In the genomic region with DNA sequence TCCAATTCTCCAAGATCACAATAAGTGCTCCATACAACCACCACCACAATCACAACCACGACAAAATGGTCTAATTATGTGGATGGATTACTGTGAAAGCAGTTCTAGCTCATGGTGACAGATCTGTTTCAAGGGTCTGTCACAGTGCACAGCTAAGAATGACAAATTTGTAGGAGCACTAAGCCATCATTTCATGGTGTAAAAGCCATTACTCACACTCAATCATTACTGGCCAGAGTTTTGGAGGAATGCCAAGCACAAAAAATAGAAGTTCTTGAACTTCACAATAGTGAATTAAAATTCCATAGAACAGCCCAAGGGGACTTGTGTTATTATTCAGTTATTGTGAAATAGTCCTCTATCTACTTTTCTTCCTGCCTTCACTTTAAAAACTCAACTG, we compare ENCODE assay signal across 20 cellular contexts. TPM values are rescaled to one million over a fixed set of nuclear protein-coding genes. Genes with fewer than 3 reads are reported as not detected.
DNase-seq lines count a peak whose midpoint lies in the region; ATAC-seq and TF ChIP-seq lines count a peak whose summit lies in the region.
"Had no signal": no experiment of that assay in that cellular context is flagged by ENCODE, and none has a peak within 500 bp of the region (broad histone marks: within the 10 kb centered on the region; RNA-seq: fewer than 3 reads in every experiment).

No MANE protein-coding gene starts in this region.

- 58% methylated on average over 1 of the region's 1 CpG for WGBS in prostate gland

- BruUV-seq in MCF 10A (replicated peaks; lab: Mats Ljungman, UMichigan): no TSS peak

- H3K9me3 ChIP-seq in breast epithelium (no peaks in the 10 kb centered on the region), prostate gland (no peaks in the 10 kb centered on the region)
- H3K9me3 ChIP-seq: sigmoid colon, thyroid gland had no signal

- no peak overlapping the region for H3K27ac ChIP-seq in breast epithelium
- H3K27ac ChIP-seq in prostate gland: no peak overlapping the region
- H3K27ac ChIP-seq: neural progenitor cell, sigmoid colon, thyroid gland had no signal

- no peak overlapping the region for H3K27ac Mint-ChIP-seq in MCF 10A (ENCODE audit: low read depth, unreplicated experiment)
- H3K27ac Mint-ChIP-seq: activated naive CD4-positive, alpha-beta T cell treated with anti-CD3 and anti-CD28 coated beads, Interleukin-2, amount 50 U/mL, for 24 hours; CD4-positive, alpha-beta memory T cell; neural progenitor cell had no signal

- H3K9me3 Mint-ChIP-seq in MCF 10A (ENCODE audit: unreplicated experiment): no peaks in the 10 kb centered on the region
- H3K9me3 Mint-ChIP-seq: activated naive CD4-positive, alpha-beta T cell treated with anti-CD3 and anti-CD28 coated beads, Interleukin-2, amount 50 U/mL, for 24 hours; H9; neural progenitor cell had no signal

- no peak for ATAC-seq in SK-N-SH treated with all-trans-retinoic acid at 6 μM for 48 hours

- DNase-seq in MCF 10A (ENCODE audit: unreplicated experiment) (peak; percentile 49), breast epithelium (ENCODE audit: low spot score in 2 of 2) (no peak), fibroblast of the aortic adventitia (ENCODE audit: low read depth) (peak; percentile 57), G401 (ENCODE audit: low spot score) (no peak), NCI-H1092 treated with DMSO at 0.1 percent for 48 hours (lab: John Stamatoyannopoulos, UW) (no peak), NCI-H2171 treated with DMSO at 0.1 percent for 48 hours (lab: John Stamatoyannopoulos, UW) (no peak), prostate gland (ENCODE audit: low spot score) (no peak)
- DNase-seq: 8988T; activated CD4-positive, alpha-beta T cell treated with anti-CD3 and anti-CD28 coated beads for 48 hours; CD4-positive, alpha-beta memory T cell; effector memory CD4-positive, alpha-beta T cell; H9; MV-4-11; SIG-M5; sigmoid colon; T-helper 9 cell; thyroid gland had no signal

- H3K4me1 ChIP-seq in breast epithelium: no peaks in the 10 kb centered on the region
- no peaks in the 10 kb centered on the region for H3K4me1 ChIP-seq in prostate gland (replicated peaks)
- H3K4me1 ChIP-seq: neural progenitor cell, sigmoid colon, thyroid gland had no signal

- H3K36me3 Mint-ChIP-seq in MCF 10A (ENCODE audit: insufficient read depth, unreplicated experiment): no peaks in the 10 kb centered on the region
- H3K36me3 Mint-ChIP-seq: activated naive CD4-positive, alpha-beta T cell treated with anti-CD3 and anti-CD28 coated beads, Interleukin-2, amount 50 U/mL, for 24 hours; CD4-positive, alpha-beta memory T cell; neural progenitor cell had no signal

- no peak overlapping the region for H3K4me3 ChIP-seq in breast epithelium
- no peak overlapping the region for H3K4me3 ChIP-seq in fibroblast of the aortic adventitia (ENCODE audit: low read depth, low read length)
- H3K4me3 ChIP-seq in prostate gland: no peak overlapping the region
- H3K4me3 ChIP-seq: neural progenitor cell, sigmoid colon, thyroid gland had no signal

- no peak overlapping the region for H3K4me3 Mint-ChIP-seq in MCF 10A (ENCODE audit: unreplicated experiment)
- H3K4me3 Mint-ChIP-seq: activated naive CD4-positive, alpha-beta T cell treated with anti-CD3 and anti-CD28 coated beads, Interleukin-2, amount 50 U/mL, for 24 hours; CD4-positive, alpha-beta memory T cell; H9; neural progenitor cell had no signal

- H3K27me3 ChIP-seq in breast epithelium (no peaks in the 10 kb centered on the region), prostate gland (replicated peaks; ENCODE audit: insufficient read depth) (no peaks in the 10 kb centered on the region)
- H3K27me3 ChIP-seq: neural progenitor cell, sigmoid colon, thyroid gland had no signal

- no peaks in the 10 kb centered on the region for H3K27me3 Mint-ChIP-seq in MCF 10A (ENCODE audit: insufficient read depth, unreplicated experiment)

- H3K36me3 ChIP-seq in breast epithelium (no peaks in the 10 kb centered on the region), prostate gland (no peaks in the 10 kb centered on the region)
- H3K36me3 ChIP-seq: neural progenitor cell, sigmoid colon, thyroid gland had no signal

- TF ChIP-seq POLR2A in breast epithelium (IDR thresholded peaks at IDR 0.05): no peak
- TF ChIP-seq POLR2A in prostate gland (IDR thresholded peaks at IDR 0.05): no peak

- CTCF ChIA-PET in MCF 10A (lab: Yijun Ruan, JAX): interaction anchor here (0.9 to 1.4 kb wide), 2 partner anchors 14 to 56 kb away, joined by 3 to 4 read pairs; no protein-coding TSS in a partner anchor

- in situ Hi-C loops in G401 (cut with HindIII; ENCODE audit: low sequenced_read_pairs): no loop called here

- intact Hi-C loops in MCF 10A (cut with micrococcal nuclease) (no loop called here), breast epithelium (cut with DNase I; ENCODE audit: low total_unique reads) (no loop called here), prostate gland (cut with DNase I) (no loop called here)

- POLR2A ChIA-PET in MCF 10A (lab: Yijun Ruan, JAX): no interaction called here

- TF ChIP-seq CTCF in MCF 10A (IDR thresholded peaks at IDR 0.05; ENCODE audit: unreplicated experiment) (no peak), breast epithelium (IDR thresholded peaks at IDR 0.05) (no peak), fibroblast of the aortic adventitia (IDR thresholded peaks at IDR 0.05; ENCODE audit: insufficient read depth, low read length) (no peak), prostate gland (IDR thresholded peaks at IDR 0.05) (no peak)

- peaks cover 5% of the 10 kb centered on the region for H3K4me1 Mint-ChIP-seq in MCF 10A (ENCODE audit: insufficient read depth, unreplicated experiment)
- H3K4me1 Mint-ChIP-seq: activated naive CD4-positive, alpha-beta T cell treated with anti-CD3 and anti-CD28 coated beads, Interleukin-2, amount 50 U/mL, for 24 hours; CD4-positive, alpha-beta memory T cell had no signal

TF ChIP-seq in SK-N-SH treated with all-trans-retinoic acid at 6 μM for 48 hours, 23 proteins besides CTCF, POLR2A, EP300 and RAD21:
- peak; percentile 85 for TF ChIP-seq ISL1 (CRISPR knock-in tag; IDR thresholded peaks at IDR 0.05)
- TF ChIP-seq TOX (CRISPR knock-in tag; IDR thresholded peaks at IDR 0.05; ENCODE audit: borderline replicate concordance): no peak

RNA-seq across cellular contexts. Expression of gene CPS1, which starts 2.3 kb away (rescaled TPM):
- total RNA-seq in MCF 10A (2022) (18.4 and 20.6 TPM in 2 replicates), breast epithelium (10 to 100 TPM in 1 of 3 donors, 1 to 10 TPM in 2; 5.2 to 10.4 (median 9.2) TPM), fibroblast of the aortic adventitia (ENCODE audit: low replicate concordance) (24.6 and 35.7 TPM in 2 replicates), prostate gland (10 to 100 TPM in 1 of 2 donors, under 1 TPM in 1; 0.68 to 15.8 TPM)
- total RNA-seq in G401 (2014; rRNA removed; shearing (Covaris generic)): 12.8 and 17.1 TPM in 2 replicates

Comparison
In these comparisons a context has a peak if more than half of its experiments do, and no peak if none do; other contexts are left out.
1. DNase-seq: peak in MCF 10A (single experiment) and fibroblast of the aortic adventitia (single experiment); none in breast epithelium (0 of 2), G401 (single experiment), NCI-H1092 treated with DMSO at 0.1 percent for 48 hours (single experiment), NCI-H2171 treated with DMSO at 0.1 percent for 48 hours (single experiment) and prostate gland (single experiment).